19 cellular contexts compared by ENCODE assay signal in genomic region chr2:196136151-196136550, GRCh38. TPM values are rescaled to one million over a fixed set of nuclear protein-coding genes. Genes with fewer than 3 reads are reported as not detected.
DNase-seq lines count a peak whose midpoint lies in the region; ATAC-seq, FAIRE-seq and TF ChIP-seq lines count a peak whose summit lies in the region.
"Had no signal": no experiment of that assay in that cellular context is flagged by ENCODE, and none has a peak within 500 bp of the region (broad histone marks: within the 10 kb centered on the region; RNA-seq: fewer than 3 reads in every experiment).

No MANE protein-coding gene starts in this region.

- no peak overlapping the region for H3K9ac ChIP-seq in astrocyte (ENCODE audit: low read length)
- H3K9ac ChIP-seq: BLaER1, SK-N-SH had no signal

- H3K36me3 ChIP-seq in astrocyte (ENCODE audit: insufficient read depth, low read length) = peaks cover 27% of the 10 kb centered on the region
- H3K36me3 ChIP-seq in neutrophil = peaks cover 89% of the 10 kb centered on the region
- peaks cover 67% of the 10 kb centered on the region for H3K36me3 ChIP-seq in effector memory CD4-positive, alpha-beta T cell (ENCODE audit: control insufficient read depth, insufficient read depth, low read length)

- no peaks in the 10 kb centered on the region for H3K79me2 ChIP-seq in astrocyte (ENCODE audit: insufficient read depth, low read length)

- H3K4me2 ChIP-seq in astrocyte (ENCODE audit: low read length) = no peak overlapping the region
- H3K4me2 ChIP-seq: BLaER1, SK-N-SH had no signal

- peaks cover 26% of the 10 kb centered on the region for H3K4me1 Mint-ChIP-seq in astrocyte (ENCODE audit: low read depth, unreplicated experiment)
- peaks cover 6 to 25% of the 10 kb centered on the region in 2 donors for H3K4me1 Mint-ChIP-seq in stimulated activated naive B cell treated with anti-CD40 and anti-IgM and Interleukin-4, amounts not matched to agents 10 μg/mL and 1 μg/mL and 100 μg/mL, for 72 hours

- no peak overlapping the region for H3K4me3 ChIP-seq in astrocyte (ENCODE audit: insufficient read depth, low read depth, low read length)
- no peak overlapping the region for H3K4me3 ChIP-seq in neutrophil (ENCODE audit: low read depth in 1 of 2, low read length in 1 of 2)
- no peak overlapping the region for H3K4me3 ChIP-seq in effector memory CD4-positive, alpha-beta T cell (ENCODE audit: insufficient read depth, low read depth, low read length, poor library complexity, severe bottlenecking)
- H3K4me3 ChIP-seq: BLaER1, MG63 had no signal

- H3K9me3 ChIP-seq in astrocyte (ENCODE audit: insufficient read depth, low read depth, low read length) = peaks cover 14% of the 10 kb centered on the region
- peaks cover 7% of the 10 kb centered on the region for H3K9me3 ChIP-seq in neutrophil
- peaks cover 18% of the 10 kb centered on the region for H3K9me3 ChIP-seq in effector memory CD4-positive, alpha-beta T cell (ENCODE audit: control insufficient read depth, low read length)

- DNase-seq in ELR (ENCODE audit: low read depth) (peak; percentile 43), NCI-H460 (ENCODE audit: extremely low read depth, low read depth) (peak; percentile 22), astrocyte (ENCODE audit: low read depth) (peak; percentile 24)
- DNase-seq in effector CD4-positive, alpha-beta T cell = no peak
- DNase-seq in effector memory CD4-positive, alpha-beta T cell = no peak
- no peak for DNase-seq in stimulated activated naive B cell treated with anti-CD40 and anti-IgM and Interleukin-4, amounts not matched to agents 10 μg/mL and 1 μg/mL and 100 μg/mL, for 72 hours
- DNase-seq: COR-L47, HFFc6, MG63, NCI-H1092 treated with DMSO at 0.1 percent for 48 hours, NCI-H187, NCI-H446 treated with DMSO at 0.1 percent for 48 hours, NCI-H774, SK-N-SH had no signal

- H4K20me1 ChIP-seq in astrocyte (ENCODE audit: insufficient read depth, low read length) = no peaks in the 10 kb centered on the region
- H4K20me1 ChIP-seq: BLaER1 had no signal

- H3K27ac Mint-ChIP-seq in astrocyte (ENCODE audit: unreplicated experiment) = peak overlapping the region; percentile 63
- H3K27ac Mint-ChIP-seq in stimulated activated naive B cell treated with anti-CD40 and anti-IgM and Interleukin-4, amounts not matched to agents 10 μg/mL and 1 μg/mL and 100 μg/mL, for 72 hours = no peak overlapping the region

- FAIRE-seq in astrocyte (lab: Jason Lieb, UNC) = no peak
- FAIRE-seq: G401.6 had no signal

- H3K4me1 ChIP-seq in astrocyte (ENCODE audit: insufficient read depth, low read length) = no peaks in the 10 kb centered on the region
- no peaks in the 10 kb centered on the region for H3K4me1 ChIP-seq in neutrophil (ENCODE audit: control insufficient read depth in 1 of 2, insufficient read depth in 1 of 2, low read depth in 1 of 2, low read length in 1 of 2)
- peaks cover 4% of the 10 kb centered on the region for H3K4me1 ChIP-seq in effector memory CD4-positive, alpha-beta T cell (ENCODE audit: control insufficient read depth, insufficient read depth, low read length, poor library complexity, severe bottlenecking)
- H3K4me1 ChIP-seq: BLaER1 had no signal

- H3K27ac ChIP-seq in astrocyte (ENCODE audit: low read depth, low read length) = no peak overlapping the region
- H3K27ac ChIP-seq in neutrophil = peak overlapping the region; percentile 54
- no peak overlapping the region for H3K27ac ChIP-seq in effector memory CD4-positive, alpha-beta T cell (ENCODE audit: insufficient read depth, low read length, poor library complexity, severe bottlenecking)
- H3K27ac ChIP-seq: BLaER1 had no signal

- H2AFZ ChIP-seq in astrocyte (ENCODE audit: low read depth, low read length) = no peak overlapping the region

- ATAC-seq in stimulated activated naive B cell treated with anti-CD40 and anti-IgM and Interleukin-4, amounts not matched to agents 10 μg/mL and 1 μg/mL and 100 μg/mL, for 72 hours (replicated peaks) = no peak
- no peak for ATAC-seq in HG02588 (IDR thresholded peaks at IDR 0.05; ENCODE audit: unreplicated experiment)
- ATAC-seq: Right ventricle myocardium inferior had no signal

- H3K27me3 Mint-ChIP-seq in astrocyte (ENCODE audit: low read depth, unreplicated experiment) = no peaks in the 10 kb centered on the region
- no peaks in the 10 kb centered on the region for H3K27me3 Mint-ChIP-seq in stimulated activated naive B cell treated with anti-CD40 and anti-IgM and Interleukin-4, amounts not matched to agents 10 μg/mL and 1 μg/mL and 100 μg/mL, for 72 hours

- H3K4me3 Mint-ChIP-seq in astrocyte (ENCODE audit: unreplicated experiment) = no peak overlapping the region
- no peak overlapping the region for H3K4me3 Mint-ChIP-seq in stimulated activated naive B cell treated with anti-CD40 and anti-IgM and Interleukin-4, amounts not matched to agents 10 μg/mL and 1 μg/mL and 100 μg/mL, for 72 hours
- H3K4me3 Mint-ChIP-seq: HFFc6 had no signal

- peaks cover 47% of the 10 kb centered on the region for H3K36me3 Mint-ChIP-seq in astrocyte (ENCODE audit: low read depth, unreplicated experiment)
- H3K36me3 Mint-ChIP-seq in stimulated activated naive B cell treated with anti-CD40 and anti-IgM and Interleukin-4, amounts not matched to agents 10 μg/mL and 1 μg/mL and 100 μg/mL, for 72 hours = peaks cover 72 to 84% of the 10 kb centered on the region in 2 donors

- H3K27me3 ChIP-seq in astrocyte (ENCODE audit: insufficient read depth, low read length) (no peaks in the 10 kb centered on the region), neutrophil (no peaks in the 10 kb centered on the region)
- H3K27me3 ChIP-seq in effector memory CD4-positive, alpha-beta T cell (replicated peaks; ENCODE audit: control insufficient read depth, insufficient read depth, low read length, poor library complexity, severe bottlenecking) = no peaks in the 10 kb centered on the region
- H3K27me3 ChIP-seq: BLaER1, MG63 had no signal

- peaks cover 23% of the 10 kb centered on the region for H3K9me3 Mint-ChIP-seq in astrocyte (ENCODE audit: unreplicated experiment)
- peaks cover 17 to 19% of the 10 kb centered on the region in 2 donors for H3K9me3 Mint-ChIP-seq in stimulated activated naive B cell treated with anti-CD40 and anti-IgM and Interleukin-4, amounts not matched to agents 10 μg/mL and 1 μg/mL and 100 μg/mL, for 72 hours

- TF ChIP-seq CTCF in astrocyte (IDR thresholded peaks at IDR 0.05; ENCODE audit: insufficient read depth, low read depth, low read length) (no peak), neutrophil (IDR thresholded peaks at IDR 0.05) (no peak)

RNA-seq across cellular contexts. Expression of gene STK17B, which starts 35.2 kb away (rescaled TPM):
- 23.2 and 23.8 TPM in 2 replicates for total RNA-seq in NCI-H460 (2014; rRNA removed; shearing (Covaris generic))
- polyA plus RNA-seq in NCI-H460 (2014; cell fraction: nucleus; rRNA removed) = 9.5 and 13.3 TPM in 2 replicates
- total RNA-seq in astrocyte = 42.6 and 51.7 TPM in 2 replicates

Comparison
In these comparisons a context has a peak if more than half of its experiments do, and no peak if none do; other contexts are left out.
1. DNase-seq: peak in ELR (single experiment), NCI-H460 (single experiment) and astrocyte (single experiment); none in effector CD4-positive, alpha-beta T cell (single experiment), effector memory CD4-positive, alpha-beta T cell (0 of 3) and stimulated activated naive B cell treated with anti-CD40 and anti-IgM and Interleukin-4, amounts not matched to agents 10 μg/mL and 1 μg/mL and 100 μg/mL, for 72 hours (single experiment).